In the genomic region with DNA sequence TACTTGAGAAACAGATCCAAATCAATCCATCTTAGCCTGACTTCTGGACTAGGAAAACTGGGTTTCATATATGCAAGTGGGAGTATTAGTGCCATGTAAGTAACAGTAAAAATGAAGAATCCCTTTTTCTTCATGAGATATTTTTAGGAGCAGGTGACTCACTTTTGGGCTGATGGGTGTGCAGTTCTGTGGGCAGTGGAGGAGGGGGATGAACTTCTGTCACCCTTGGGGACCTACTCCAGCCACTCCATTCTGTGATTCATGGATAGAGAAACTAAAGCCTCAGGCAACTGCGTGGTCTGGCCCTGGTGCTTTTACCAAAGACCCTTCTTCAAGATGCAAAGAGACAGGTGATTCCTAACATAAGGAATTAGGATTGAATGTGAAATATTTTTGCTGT, we compare ENCODE assay signal across 21 cellular contexts.
"Had no signal": no experiment of that assay in that cellular context is flagged by ENCODE, and none has a peak within 500 bp of the region (broad histone marks: within the 10 kb centered on the region; RNA-seq: fewer than 3 reads in every experiment).

No MANE protein-coding gene starts in this region.

- ATAC-seq: esophagus mucosa; heart right ventricle; left cardiac atrium; naive thymus-derived CD4-positive, alpha-beta T cell; psoas muscle; stimulated activated memory B cell treated with anti-CD40 and anti-IgM and Interleukin-4, amounts not matched to agents 10 μg/mL and 1 μg/mL and 100 μg/mL, for 72 hours; upper lobe of right lung had no signal

- H3K9me3 Mint-ChIP-seq: naive thymus-derived CD4-positive, alpha-beta T cell; nephron progenitor cell; stimulated activated memory B cell treated with anti-CD40 and anti-IgM and Interleukin-4, amounts not matched to agents 10 μg/mL and 1 μg/mL and 100 μg/mL, for 72 hours; stimulated activated naive CD8-positive, alpha-beta T cell treated with anti-CD3 and anti-CD28 coated beads, Interleukin-15, Interleukin-2, amounts not matched to agents 100 ng/mL and 50 ng/mL, for 24 hours had no signal

- H3K4me1 ChIP-seq: psoas muscle, right atrium auricular region, testis, upper lobe of right lung had no signal

- H3K4me3 ChIP-seq: dorsolateral prefrontal cortex, heart right ventricle, left ventricle myocardium inferior, lung, psoas muscle, right atrium auricular region, testis, tibial nerve, upper lobe of right lung, vagina had no signal

- H3K36me3 ChIP-seq: heart right ventricle, left ventricle myocardium inferior, right atrium auricular region, tibial nerve, upper lobe of right lung, vagina had no signal

- H3K27me3 ChIP-seq: dorsolateral prefrontal cortex, right atrium auricular region, testis, tibial nerve, upper lobe of right lung, vagina had no signal

- H3K36me3 Mint-ChIP-seq: naive thymus-derived CD4-positive, alpha-beta T cell; stimulated activated memory B cell treated with anti-CD40 and anti-IgM and Interleukin-4, amounts not matched to agents 10 μg/mL and 1 μg/mL and 100 μg/mL, for 72 hours had no signal

- H3K4me3 Mint-ChIP-seq: naive thymus-derived CD4-positive, alpha-beta T cell; nephron progenitor cell; stimulated activated memory B cell treated with anti-CD40 and anti-IgM and Interleukin-4, amounts not matched to agents 10 μg/mL and 1 μg/mL and 100 μg/mL, for 72 hours; stimulated activated naive CD8-positive, alpha-beta T cell treated with anti-CD3 and anti-CD28 coated beads, Interleukin-15, Interleukin-2, amounts not matched to agents 100 ng/mL and 50 ng/mL, for 24 hours had no signal

- H3K27me3 Mint-ChIP-seq: stimulated activated naive CD8-positive, alpha-beta T cell treated with anti-CD3 and anti-CD28 coated beads, Interleukin-15, Interleukin-2, amounts not matched to agents 100 ng/mL and 50 ng/mL, for 24 hours had no signal

- H3K4me1 Mint-ChIP-seq: naive thymus-derived CD4-positive, alpha-beta T cell; stimulated activated memory B cell treated with anti-CD40 and anti-IgM and Interleukin-4, amounts not matched to agents 10 μg/mL and 1 μg/mL and 100 μg/mL, for 72 hours had no signal

- H3K9me3 ChIP-seq: heart right ventricle, left ventricle myocardium inferior, psoas muscle, right atrium auricular region, testis, tibial nerve, upper lobe of right lung, vagina had no signal

- H3K27ac Mint-ChIP-seq: naive thymus-derived CD4-positive, alpha-beta T cell; stimulated activated memory B cell treated with anti-CD40 and anti-IgM and Interleukin-4, amounts not matched to agents 10 μg/mL and 1 μg/mL and 100 μg/mL, for 72 hours; stimulated activated naive CD8-positive, alpha-beta T cell treated with anti-CD3 and anti-CD28 coated beads, Interleukin-15, Interleukin-2, amounts not matched to agents 100 ng/mL and 50 ng/mL, for 24 hours had no signal

- H3K27ac ChIP-seq: dorsolateral prefrontal cortex, heart right ventricle, left ventricle myocardium inferior, psoas muscle, right atrium auricular region, testis, tibial nerve, upper lobe of right lung, vagina had no signal

- DNase-seq: cortex of kidney; dorsolateral prefrontal cortex; effector CD8-positive, alpha-beta T cell; heart right ventricle; islet precursor cell; left cardiac atrium; left ventricle myocardium inferior; naive thymus-derived CD4-positive, alpha-beta T cell; nephron progenitor cell; psoas muscle; stimulated activated CD4-positive, alpha-beta T cell treated with anti-CD3 and anti-CD28 coated beads, Interleukin-1b, Interleukin-23, amount 100 ng/mL, for 48 hours; stimulated activated CD4-positive, alpha-beta T cell treated with anti-CD3 and anti-CD28 coated beads, Interleukin-4, amount 100 ng/mL, for 24 hours; testis; upper lobe of right lung had no signal
